10 cellular contexts compared by ENCODE assay signal in genomic region chr5:80231243-80231642, GRCh38. TPM values are rescaled to one million over a fixed set of nuclear protein-coding genes. Genes with fewer than 3 reads are reported as not detected.
DNase-seq lines count a peak whose midpoint lies in the region; ATAC-seq and TF ChIP-seq lines count a peak whose summit lies in the region.
"Had no signal": no experiment of that assay in that cellular context is flagged by ENCODE, and none has a peak within 500 bp of the region (broad histone marks: within the 10 kb centered on the region; RNA-seq: fewer than 3 reads in every experiment).

No MANE protein-coding gene starts in this region.

- H3K27ac ChIP-seq in PC-3 (ENCODE audit: low read length): peak overlapping the region; percentile 66
- H3K27ac ChIP-seq: foreskin keratinocyte had no signal

- DNase-seq in Caki2 (ENCODE audit: low read depth) (peak; percentile 83), PC-3 (peak; percentile 71), HEK293T (ENCODE audit: extremely low spot score) (no peak), NCI-H1048 (lab: John Stamatoyannopoulos, UW) (no peak), SIG-M5 treated with dmso at 0.1 percent for 504 hours (lab: John Stamatoyannopoulos, UW; ENCODE audit: unreplicated experiment) (no peak)
- no peak for DNase-seq in central memory CD8-positive, alpha-beta T cell (ENCODE audit: low spot score in 2 of 2)
- DNase-seq: foreskin keratinocyte, RPMI8226 had no signal

- in situ Hi-C loops in Caki2 (cut with HindIII; ENCODE audit: low pct_unique_long_range_greater_than_20kb, low sequenced_read_pairs): no loop called here

- ATAC-seq in PC-3: peak; percentile 87
- no peak for ATAC-seq in central memory CD8-positive, alpha-beta T cell (replicated peaks; ENCODE audit: extremely low read depth, poor library complexity, severe bottlenecking)
- no peak for ATAC-seq in HG02798 (IDR thresholded peaks at IDR 0.05; ENCODE audit: poor library complexity, unreplicated experiment)
- ATAC-seq: foreskin keratinocyte had no signal

- CTCF ChIA-PET in PC-3 (lab: Charles Lee) (no interaction called here), HEK293T (lab: Yijun Ruan, JAX) (interaction anchor here (0.6 kb wide), 1 partner anchor 42 kb away, joined by 5 read pairs; no protein-coding TSS in a partner anchor)

- POLR2A ChIA-PET in PC-3 (lab: Charles Lee; ENCODE audit: unreplicated experiment) (no interaction called here), HEK293T (lab: Yijun Ruan, JAX) (no interaction called here)

- H3K27ac Mint-ChIP-seq in central memory CD8-positive, alpha-beta T cell (ENCODE audit: low read depth): peak overlapping the region; percentile 64
- H3K27ac Mint-ChIP-seq in nephron: peak overlapping the region; percentile 34 to 60 (median 51)

- no peak overlapping the region for H3K9ac ChIP-seq in PC-3 (ENCODE audit: low read length)

- H3K4me3 Mint-ChIP-seq in central memory CD8-positive, alpha-beta T cell: no peak overlapping the region
- no peak overlapping the region for H3K4me3 Mint-ChIP-seq in nephron

- TF ChIP-seq CTCF in PC-3 (conservative IDR thresholded peaks at IDR 0.05; ENCODE audit: low read depth, low read length) (no peak), nephron (IDR thresholded peaks at IDR 0.05; ENCODE audit: unreplicated experiment in 3 of 3) (no peak)

- H4K20me1 ChIP-seq in PC-3 (ENCODE audit: low read length): no peaks in the 10 kb centered on the region

- no peak overlapping the region for H3K4me2 ChIP-seq in PC-3 (ENCODE audit: low read length)

- peaks cover 29% of the 10 kb centered on the region for H3K4me1 Mint-ChIP-seq in central memory CD8-positive, alpha-beta T cell
- H3K4me1 Mint-ChIP-seq in nephron: peaks cover 5% of the 10 kb centered on the region

- H3K79me2 ChIP-seq in PC-3 (ENCODE audit: low read length): peaks cover 6% of the 10 kb centered on the region; the same call in 1 of the 2 replicates

- H3K9me3 ChIP-seq in PC-3 (ENCODE audit: low read length): no peaks in the 10 kb centered on the region

- H3K4me1 ChIP-seq in PC-3 (ENCODE audit: insufficient read depth, low read length): peaks cover 17% of the 10 kb centered on the region
- H3K4me1 ChIP-seq: foreskin keratinocyte had no signal

- no peaks in the 10 kb centered on the region for H3K27me3 Mint-ChIP-seq in central memory CD8-positive, alpha-beta T cell
- no peaks in the 10 kb centered on the region for H3K27me3 Mint-ChIP-seq in nephron (ENCODE audit: low read depth)

- no peaks in the 10 kb centered on the region for H3K9me2 ChIP-seq in PC-3 (replicated peaks; ENCODE audit: low read length)

- H3K27me3 ChIP-seq in PC-3 (ENCODE audit: low read length): no peaks in the 10 kb centered on the region
- H3K27me3 ChIP-seq: foreskin keratinocyte had no signal

- H3F3A ChIP-seq in PC-3 (ENCODE audit: low read length, unreplicated experiment): no peaks in the 10 kb centered on the region

- no peaks in the 10 kb centered on the region for H3K9me3 Mint-ChIP-seq in central memory CD8-positive, alpha-beta T cell
- H3K9me3 Mint-ChIP-seq in nephron: no peaks in the 10 kb centered on the region

- no peak overlapping the region for H3K4me3 ChIP-seq in PC-3 (ENCODE audit: low read length)

- H3K36me3 Mint-ChIP-seq in central memory CD8-positive, alpha-beta T cell (ENCODE audit: insufficient read depth): peaks cover 3% of the 10 kb centered on the region
- H3K36me3 Mint-ChIP-seq in nephron (ENCODE audit: low read depth): no peaks in the 10 kb centered on the region

- intact Hi-C loops in PC-3 (cut with micrococcal nuclease): no loop called here

- no TSS peak for BruUV-seq in PC-3 (replicated peaks; lab: Mats Ljungman, UMichigan)

- no peak overlapping the region for H2AFZ ChIP-seq in PC-3 (ENCODE audit: low read length)

- no peaks in the 10 kb centered on the region for H3K36me3 ChIP-seq in PC-3 (ENCODE audit: low read depth, low read length)

TF ChIP-seq in HEK293T, 16 proteins besides CTCF, POLR2A, EP300 and RAD21:
- TF ChIP-seq FOXM1 (IDR thresholded peaks at IDR 0.05; ENCODE audit: borderline replicate concordance): no peak
TF ChIP-seq in HEK293T: peak in this region for 0.

RNA-seq across cellular contexts. Expression of gene SERINC5, which starts 24.6 kb away (rescaled TPM):
- total RNA-seq in Caki2 (2014; rRNA removed; shearing (Covaris generic); ENCODE audit: low replicate concordance): 19.4 and 19.9 TPM in 2 replicates
- 5.7 and 6.9 TPM in 2 replicates for total RNA-seq in PC-3 (2014; rRNA removed)

Comparison
In these comparisons a context has a peak if more than half of its experiments do, and no peak if none do; other contexts are left out.
1. DNase-seq: peak in Caki2 (single experiment) and PC-3 (single experiment); none in central memory CD8-positive, alpha-beta T cell (0 of 2), HEK293T (single experiment), NCI-H1048 (single experiment) and SIG-M5 treated with dmso at 0.1 percent for 504 hours (single experiment).